In the genomic region with DNA sequence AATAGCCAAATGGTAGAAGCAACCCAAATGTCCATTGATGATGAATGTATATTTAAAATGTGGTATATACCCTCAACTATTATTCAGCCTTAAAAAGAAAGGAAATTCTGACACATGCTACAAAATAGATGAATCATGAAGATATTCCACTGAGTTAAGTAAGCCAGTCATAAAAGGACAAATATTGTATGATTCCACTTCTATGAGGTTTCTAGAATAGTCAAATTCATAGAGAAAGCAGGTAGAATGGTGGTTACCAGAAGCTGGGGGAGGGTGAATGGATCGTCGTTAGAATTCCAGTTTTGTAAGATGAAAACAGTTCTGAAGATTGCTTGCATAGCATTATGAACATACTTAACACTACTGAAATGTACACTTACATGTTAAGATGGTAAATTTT, we compare ENCODE assay signal across 1 cellular context.
TF ChIP-seq lines count a peak whose summit lies in the region.

No MANE protein-coding gene starts in this region.

TF ChIP-seq in GM12878, 131 proteins besides CTCF, POLR2A, EP300 and RAD21 (continued from another document):
- TF ChIP-seq JUNB (IDR thresholded peaks at IDR 0.05) (peak; percentile 87), CHD1 (IDR thresholded peaks at IDR 0.05; ENCODE audit: low read depth, low read length) (no peak), RUNX3 (IDR thresholded peaks at IDR 0.05; ENCODE audit: low read length) (peak; percentile 77), NFYA (IDR thresholded peaks at IDR 0.05; ENCODE audit: borderline replicate concordance, low read depth, low read length) (no peak)
- TF ChIP-seq, protein P1, sequence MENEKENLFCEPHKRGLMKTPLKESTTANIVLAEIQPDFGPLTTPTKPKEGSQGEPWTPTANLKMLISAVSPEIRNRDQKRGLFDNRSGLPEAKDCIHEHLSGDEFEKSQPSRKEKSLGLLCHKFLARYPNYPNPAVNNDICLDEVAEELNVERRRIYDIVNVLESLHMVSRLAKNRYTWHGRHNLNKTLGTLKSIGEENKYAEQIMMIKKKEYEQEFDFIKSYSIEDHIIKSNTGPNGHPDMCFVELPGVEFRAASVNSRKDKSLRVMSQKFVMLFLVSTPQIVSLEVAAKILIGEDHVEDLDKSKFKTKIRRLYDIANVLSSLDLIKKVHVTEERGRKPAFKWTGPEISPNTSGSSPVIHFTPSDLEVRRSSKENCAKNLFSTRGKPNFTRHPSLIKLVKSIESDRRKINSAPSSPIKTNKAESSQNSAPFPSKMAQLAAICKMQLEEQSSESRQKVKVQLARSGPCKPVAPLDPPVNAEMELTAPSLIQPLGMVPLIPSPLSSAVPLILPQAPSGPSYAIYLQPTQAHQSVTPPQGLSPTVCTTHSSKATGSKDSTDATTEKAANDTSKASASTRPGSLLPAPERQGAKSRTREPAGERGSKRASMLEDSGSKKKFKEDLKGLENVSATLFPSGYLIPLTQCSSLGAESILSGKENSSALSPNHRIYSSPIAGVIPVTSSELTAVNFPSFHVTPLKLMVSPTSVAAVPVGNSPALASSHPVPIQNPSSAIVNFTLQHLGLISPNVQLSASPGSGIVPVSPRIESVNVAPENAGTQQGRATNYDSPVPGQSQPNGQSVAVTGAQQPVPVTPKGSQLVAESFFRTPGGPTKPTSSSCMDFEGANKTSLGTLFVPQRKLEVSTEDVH (IDR thresholded peaks at IDR 0.05; ENCODE audit: low read depth, partially characterized antibody) = no peak
